8 cellular contexts compared by ENCODE assay signal in the genomic region with DNA sequence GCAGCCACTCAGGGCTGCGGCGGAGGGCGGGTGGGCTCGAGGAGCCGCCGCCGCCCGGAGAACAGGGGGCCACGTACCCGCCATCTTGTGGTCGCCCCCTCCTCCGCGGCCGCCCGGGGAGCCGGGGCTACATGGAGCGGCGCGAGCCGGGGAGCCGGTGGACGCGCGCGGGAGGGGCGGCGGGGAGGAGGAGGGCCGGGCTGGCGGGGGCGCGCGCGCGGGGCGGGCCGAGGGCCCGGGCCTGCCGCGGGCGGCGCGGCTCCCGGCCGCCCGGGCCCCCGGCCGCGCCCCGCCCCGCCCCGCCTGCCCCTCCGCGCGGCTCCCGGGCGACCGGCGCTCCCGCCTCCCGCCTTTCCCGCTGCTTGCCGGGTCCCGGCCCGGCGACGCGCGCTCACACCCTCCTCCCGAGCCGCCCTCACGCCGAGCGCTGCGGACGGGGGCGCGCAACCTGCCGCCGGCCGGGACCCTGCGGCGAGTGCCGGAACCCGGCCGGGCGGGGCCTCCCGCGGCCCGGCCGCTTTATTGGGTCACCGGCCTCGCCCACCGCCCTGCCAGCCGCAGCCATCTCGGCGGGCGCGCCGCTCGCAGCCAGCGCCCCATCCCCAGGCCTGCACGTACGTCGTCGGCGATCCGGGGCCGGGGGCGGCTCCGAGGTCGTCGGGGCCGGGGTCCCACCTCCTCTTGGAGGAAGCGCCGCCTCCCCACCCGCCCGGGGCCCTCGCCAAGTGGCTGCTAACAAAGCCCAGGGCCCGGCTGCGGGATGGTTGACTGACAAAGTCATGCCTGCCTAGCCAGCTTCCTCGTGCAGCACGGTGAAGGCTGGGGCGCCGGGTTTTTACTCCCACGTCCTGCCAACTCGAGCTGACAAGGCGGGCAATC. TPM values are rescaled to one million over a fixed set of nuclear protein-coding genes. Genes with fewer than 3 reads are reported as not detected.
DNase-seq lines count a peak whose midpoint lies in the region; ATAC-seq and TF ChIP-seq lines count a peak whose summit lies in the region.

A gene with protein sequence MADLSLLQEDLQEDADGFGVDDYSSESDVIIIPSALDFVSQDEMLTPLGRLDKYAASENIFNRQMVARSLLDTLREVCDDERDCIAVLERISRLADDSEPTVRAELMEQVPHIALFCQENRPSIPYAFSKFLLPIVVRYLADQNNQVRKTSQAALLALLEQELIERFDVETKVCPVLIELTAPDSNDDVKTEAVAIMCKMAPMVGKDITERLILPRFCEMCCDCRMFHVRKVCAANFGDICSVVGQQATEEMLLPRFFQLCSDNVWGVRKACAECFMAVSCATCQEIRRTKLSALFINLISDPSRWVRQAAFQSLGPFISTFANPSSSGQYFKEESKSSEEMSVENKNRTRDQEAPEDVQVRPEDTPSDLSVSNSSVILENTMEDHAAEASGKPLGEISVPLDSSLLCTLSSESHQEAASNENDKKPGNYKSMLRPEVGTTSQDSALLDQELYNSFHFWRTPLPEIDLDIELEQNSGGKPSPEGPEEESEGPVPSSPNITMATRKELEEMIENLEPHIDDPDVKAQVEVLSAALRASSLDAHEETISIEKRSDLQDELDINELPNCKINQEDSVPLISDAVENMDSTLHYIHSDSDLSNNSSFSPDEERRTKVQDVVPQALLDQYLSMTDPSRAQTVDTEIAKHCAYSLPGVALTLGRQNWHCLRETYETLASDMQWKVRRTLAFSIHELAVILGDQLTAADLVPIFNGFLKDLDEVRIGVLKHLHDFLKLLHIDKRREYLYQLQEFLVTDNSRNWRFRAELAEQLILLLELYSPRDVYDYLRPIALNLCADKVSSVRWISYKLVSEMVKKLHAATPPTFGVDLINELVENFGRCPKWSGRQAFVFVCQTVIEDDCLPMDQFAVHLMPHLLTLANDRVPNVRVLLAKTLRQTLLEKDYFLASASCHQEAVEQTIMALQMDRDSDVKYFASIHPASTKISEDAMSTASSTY (minus strand): TSS at position 159 of the 879 bp plus-strand sequence. CDS start 75 bp downstream, at position 84.

- POLR2A ChIA-PET in T-cell (lab: Charles Lee): no interaction called here

- peak within 1 kb of the TSS; percentile 89 to 95 (median 92) for H3K4me3 Mint-ChIP-seq in T-cell

- peaks cover 10% of the 10 kb centered on the region for H3K36me3 Mint-ChIP-seq in T-cell

- H3K4me1 ChIP-seq in adipocyte (ENCODE audit: control insufficient read depth, insufficient read depth, low read length) (peaks cover 33% of the 10 kb centered on the region), parathyroid adenoma (peaks cover 19% of the 10 kb centered on the region), tibial nerve (peaks cover 0 to 48% (median 17%) of the 10 kb centered on the region in 4 donors)

- WGBS in tibial nerve, 2 donors: 0% methylated on average over 1 to 38 of the region's 127 CpGs

- H3K36me3 ChIP-seq in adipocyte (ENCODE audit: control insufficient read depth, insufficient read depth, low read length, severe bottlenecking) (peaks cover 11% of the 10 kb centered on the region), parathyroid adenoma (ENCODE audit: control insufficient read depth, insufficient read depth, low read length) (no peaks in the 10 kb centered on the region), tibial nerve (peaks cover 0 to 8% (median 0%) of the 10 kb centered on the region in 3 donors)

- no peaks in the 10 kb centered on the region for H3K27me3 ChIP-seq in adipocyte (replicated peaks; ENCODE audit: control insufficient read depth, insufficient read depth, low read length)
- no peaks in the 10 kb centered on the region for H3K27me3 ChIP-seq in parathyroid adenoma (ENCODE audit: control insufficient read depth, insufficient read depth, low read length)
- no peaks in the 10 kb centered on the region for H3K27me3 ChIP-seq in tibial nerve

- H3K79me2 ChIP-seq in parathyroid adenoma: peaks cover 21% of the 10 kb centered on the region

- H3K9me3 Mint-ChIP-seq in T-cell: no peaks in the 10 kb centered on the region

- peak within 1 kb of the TSS; percentile 86 for H3K4me2 ChIP-seq in parathyroid adenoma (ENCODE audit: low read length)

- H3K27ac ChIP-seq in parathyroid adenoma: peak within 1 kb of the TSS; percentile 88
- peak within 1 kb of the TSS; percentile 93 to 97 (median 97) for H3K27ac ChIP-seq in tibial nerve

- peak within 1 kb of the TSS; percentile 92 to 95 for H3K27ac Mint-ChIP-seq in T-cell

- H3K4me3 ChIP-seq in LNCaP clone FGC (ENCODE audit: low read depth, low read length): peak within 1 kb of the TSS; percentile 58
- peak within 1 kb of the TSS; percentile 96 for H3K4me3 ChIP-seq in adipocyte (ENCODE audit: low read length)
- H3K4me3 ChIP-seq in parathyroid adenoma (ENCODE audit: low read depth, low read length): peak within 1 kb of the TSS; percentile 84
- H3K4me3 ChIP-seq in tibial nerve: peak within 1 kb of the TSS; percentile 68 to 94 (median 88)

- CTCF ChIA-PET in T-cell (lab: Charles Lee): interaction anchor here (1.0 to 1.1 kb wide), 2 partner anchors 12 to 15 kb away, joined by 4 to 6 read pairs; no protein-coding TSS in a partner anchor

- DNase-seq in Daoy (ENCODE audit: low read depth): peak; percentile 65
- peak; percentile 41 for DNase-seq in LNCaP clone FGC (ENCODE audit: low read depth)
- DNase-seq in T-cell: peak; percentile 30 to 70 (median 54)
- peak; percentile 89 for DNase-seq in adipocyte (ENCODE audit: low read depth)
- DNase-seq in cardiac septum (ENCODE audit: low spot score): peak; percentile 92
- DNase-seq in tibial nerve (ENCODE audit: low spot score in 2 of 2): peak; percentile 47 to 64

- ATAC-seq in GM21786 (IDR thresholded peaks at IDR 0.05; ENCODE audit: unreplicated experiment) (peak; percentile 42), T-cell (replicated peaks in 1 of 4) (peak; percentile 73 to 83 (median 74))

- TF ChIP-seq EP300 in tibial nerve (IDR thresholded peaks at IDR 0.05): peak in 1 of 2 donors; percentile 30

- H3K9me3 ChIP-seq in adipocyte (ENCODE audit: control insufficient read depth, low read length) (no peaks in the 10 kb centered on the region), parathyroid adenoma (ENCODE audit: control insufficient read depth, low read length) (no peaks in the 10 kb centered on the region), tibial nerve (no peaks in the 10 kb centered on the region)

- peaks cover 33 to 40% (median 36%) of the 10 kb centered on the region in 3 donors for H3K4me1 Mint-ChIP-seq in T-cell

- H2AFZ ChIP-seq in parathyroid adenoma: peak within 1 kb of the TSS; percentile 94

- H3K9ac ChIP-seq in adipocyte (ENCODE audit: low read length): peak within 1 kb of the TSS; percentile 94
- H3K9ac ChIP-seq in parathyroid adenoma: peak within 1 kb of the TSS; percentile 51

- no peaks in the 10 kb centered on the region for H3K27me3 Mint-ChIP-seq in T-cell

- TF ChIP-seq CTCF in LNCaP clone FGC (IDR thresholded peaks at IDR 0.05; ENCODE audit: control insufficient read depth, extremely low read depth, insufficient read depth) (no peak), parathyroid adenoma (IDR thresholded peaks at IDR 0.05) (no peak), tibial nerve (IDR thresholded peaks at IDR 0.05) (no peak)

- intact Hi-C loops in cardiac septum (cut with DNase I): loop anchor here (5.0 to 10.0 kb wide), 4 partner anchors 158 to 910 kb away; a partner anchor contains a TSS

- TF ChIP-seq POLR2A in tibial nerve (IDR thresholded peaks at IDR 0.05): peak in 1 of 2 donors; percentile 64

RNA-seq across cellular contexts. Expression of the gene that starts here (rescaled TPM):
- 31.0 and 43.8 TPM in 2 replicates for total RNA-seq in Daoy (2014; rRNA removed; shearing (Covaris generic))
- total RNA-seq in T-cell (10 to 100 TPM; 31.5 to 54.7 (median 44.4) TPM), cardiac septum (83.1 TPM), tibial nerve (100 to 1,000 TPM in 3 of 4 donors, 10 to 100 TPM in 1; 97.7 to 124 (median 102) TPM)

Comparison
In these comparisons a context has a peak if more than half of its experiments do, and no peak if none do; other contexts are left out.
1. Peak in every context shown above with its lines: DNase-seq, ATAC-seq, H3K4me3 ChIP-seq and H3K27ac ChIP-seq.
2. DNase-seq: peak in every context shown above with its lines; median percentile 92 in cardiac septum; 89 in adipocyte; 65 in Daoy; 56 in tibial nerve; 54 in T-cell; 41 in LNCaP clone FGC.